Comparison of ENCODE assay signal across 8 cellular contexts in the genomic region with DNA sequence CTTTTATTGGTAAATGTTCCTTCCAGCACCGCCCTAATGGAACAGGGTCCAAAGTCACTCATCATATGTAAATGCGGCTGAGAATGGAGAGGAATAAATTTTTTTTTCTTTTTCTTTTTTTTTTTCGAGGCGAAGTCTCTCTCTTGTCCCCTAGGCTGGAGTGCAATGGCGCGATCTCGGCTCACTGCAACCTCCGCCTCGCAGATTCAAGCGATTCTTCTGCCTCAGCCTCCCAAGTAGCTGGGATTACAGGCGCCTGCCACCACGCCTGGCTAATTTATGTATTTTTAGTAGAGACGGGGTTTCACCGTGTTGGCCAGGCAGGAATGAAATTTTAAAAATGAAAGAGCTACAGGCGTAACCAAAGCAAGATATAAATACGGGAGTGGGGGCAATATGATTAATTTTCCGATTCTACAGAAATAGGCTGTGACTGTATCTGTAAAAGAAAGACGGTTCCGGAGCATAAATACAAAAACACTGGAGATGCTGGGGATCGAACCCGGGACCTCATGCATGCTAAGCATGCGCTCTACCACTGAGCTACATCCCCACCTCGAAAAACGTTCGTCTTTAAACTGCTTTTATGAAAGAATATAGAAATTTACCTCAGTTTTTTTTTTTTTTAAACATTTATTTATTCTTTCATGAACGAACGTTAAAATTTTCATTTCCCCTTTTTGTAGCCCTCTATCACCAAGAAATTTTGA.
A peak's percentile ranks its signal among the peaks of the same experiment; 100 is the strongest.
DNase-seq lines count a peak whose midpoint lies in the region; ATAC-seq, FAIRE-seq and TF ChIP-seq lines count a peak whose summit lies in the region.

No MANE protein-coding gene starts in this region.

- H3K27me3 Mint-ChIP-seq in WTC11 (ENCODE audit: low read depth): no peaks in the 10 kb centered on the region

- ATAC-seq in GM21717 (IDR thresholded peaks at IDR 0.05; ENCODE audit: unreplicated experiment) (peak; percentile 63), WTC11 (peak; percentile 77), HepG2 (peak; percentile 91)

- intact Hi-C loops in colonic mucosa (cut with DNase I): no loop called here
- intact Hi-C loops in HepG2 (cut with micrococcal nuclease; ENCODE audit: unreplicated experiment): loop anchor here (2.0 to 5.0 kb wide), 2 partner anchors 17 to 71 kb away; a partner anchor contains a TSS

- peak overlapping the region; percentile 60 for H2AFZ ChIP-seq in HepG2 (ENCODE audit: low read length)

- peak overlapping the region; percentile 86 for H3K4me2 ChIP-seq in HepG2 (ENCODE audit: low read depth, low read length)

- H3K4me3 Mint-ChIP-seq in WTC11: peak overlapping the region; percentile 93

- no peak for TF ChIP-seq RAD21 in HepG2 (CRISPR knock-in tag; IDR thresholded peaks at IDR 0.05)

- H3K9ac ChIP-seq in colonic mucosa (ENCODE audit: low read depth in 2 of 2, low read length in 2 of 2) (no peak overlapping the region), HepG2 (ENCODE audit: insufficient read depth, low read depth, low read length) (peak overlapping the region; percentile 23; the same call in 1 of the 2 replicates)

- no peak for TF ChIP-seq EP300 in HepG2 (IDR thresholded peaks at IDR 0.05; ENCODE audit: low read depth in 2 of 2, low read length in 2 of 2)
- TF ChIP-seq EP300 in HepG2 (CRISPR knock-in tag; IDR thresholded peaks at IDR 0.05; ENCODE audit: borderline replicate concordance): no peak

- in situ Hi-C loops in HepG2 (cut with HindIII; ENCODE audit: extremely low pct_ligation_motif_present, low pct_unique_long_range_greater_than_20kb): no loop called here

- H3K9me3 Mint-ChIP-seq in WTC11: no peaks in the 10 kb centered on the region

- no peaks in the 10 kb centered on the region for H4K20me1 ChIP-seq in HepG2 (ENCODE audit: insufficient read depth, low read length)

- no peak for TF ChIP-seq POLR2A in HepG2 (IDR thresholded peaks at IDR 0.05; ENCODE audit: insufficient read depth in 1 of 2, low read depth in 2 of 2, low read length in 2 of 2)

- H3K36me3 Mint-ChIP-seq in WTC11: no peaks in the 10 kb centered on the region

- BruUV-seq in HepG2 (replicated peaks; lab: Mats Ljungman, UMichigan): no TSS peak

- H3K9me3 ChIP-seq in colonic mucosa (no peaks in the 10 kb centered on the region), HepG2 (ENCODE audit: low read length) (no peaks in the 10 kb centered on the region)

- H3K79me2 ChIP-seq in HepG2 (ENCODE audit: insufficient read depth, low read length): no peaks in the 10 kb centered on the region

- peaks cover 14% of the 10 kb centered on the region for H3K4me1 Mint-ChIP-seq in WTC11

- peak; percentile 15 for DNase-seq in BJ (ENCODE audit: low read depth)
- DNase-seq in NCI-H146 treated with DMSO at 0.1 percent for 48 hours (lab: John Stamatoyannopoulos, UW; ENCODE audit: unreplicated experiment): peak; percentile 12
- DNase-seq in WTC11 (ENCODE audit: low spot score): peak; percentile 67
- DNase-seq in colonic mucosa: peak; percentile 59
- DNase-seq in HepG2 (ENCODE audit: low spot score): peak; percentile 61
- DNase-seq in stimulated activated CD4-positive, alpha-beta T cell treated with anti-CD3 and anti-CD28 coated beads, TNF-alpha, amount 100 ng/mL, for 48 hours (ENCODE audit: low read depth in 3 of 3): peak; percentile 31 to 59 (median 48)
- no peak for DNase-seq in effector CD4-positive, alpha-beta T cell

- CTCF ChIA-PET in BJ (lab: Yijun Ruan, JAX): interaction anchor here (0.9 to 1.0 kb wide), 2 partner anchors 9 to 302 kb away, joined by 3 read pairs; no protein-coding TSS in a partner anchor
- CTCF ChIA-PET in WTC11 (lab: Charles Lee): interaction anchor here (0.8 to 1.1 kb wide), 3 partner anchors 9 to 116 kb away, joined by 3 to 4 read pairs (median 4); no protein-coding TSS in a partner anchor
- CTCF ChIA-PET in HepG2 (lab: Yijun Ruan, JAX; ENCODE audit: low intra/inter-chr PET ratio, low total read pairs): no interaction called here

- no peak for FAIRE-seq in HepG2 (lab: Jason Lieb, UNC)

- H3K4me1 ChIP-seq in colonic mucosa (peaks cover 4% of the 10 kb centered on the region), HepG2 (ENCODE audit: insufficient read depth, low read length) (peaks cover 29% of the 10 kb centered on the region)

- H3K27me3 ChIP-seq in BJ (ENCODE audit: control insufficient read depth, insufficient read depth, low read length) (no peaks in the 10 kb centered on the region; the same call in 1 of the 2 replicates), colonic mucosa (no peaks in the 10 kb centered on the region), HepG2 (ENCODE audit: control insufficient read depth in 1 of 2, insufficient read depth in 2 of 2, low read length in 2 of 2) (peaks cover 1 to 16% of the 10 kb centered on the region in 2 experiments; a peak in 2 of 5 replicates)

- H3K27ac ChIP-seq in colonic mucosa (no peak overlapping the region), HepG2 (ENCODE audit: extremely low read length, insufficient read depth, low read length) (no peak overlapping the region)

- POLR2A ChIA-PET in BJ (lab: Charles Lee) (no interaction called here), WTC11 (lab: Charles Lee) (no interaction called here), HepG2 (lab: Yijun Ruan, JAX) (no interaction called here)

- no peak for TF ChIP-seq CTCF in BJ (IDR thresholded peaks at IDR 0.05; ENCODE audit: insufficient read depth, low read depth, low read length)
- TF ChIP-seq CTCF in WTC11 (IDR thresholded peaks at IDR 0.05): no peak
- TF ChIP-seq CTCF in colonic mucosa (IDR thresholded peaks at IDR 0.05): no peak
- TF ChIP-seq CTCF in HepG2 (CRISPR knock-in tag; IDR thresholded peaks at IDR 0.05): no peak

- H3K27ac Mint-ChIP-seq in WTC11: no peak overlapping the region; the same call in 1 of the 2 replicates

- H3K36me3 ChIP-seq in BJ (ENCODE audit: control insufficient read depth, insufficient read depth, low read length): no peaks in the 10 kb centered on the region
- H3K36me3 ChIP-seq in colonic mucosa: no peaks in the 10 kb centered on the region
- no peaks in the 10 kb centered on the region for H3K36me3 ChIP-seq in HepG2 (replicated peaks in 1 of 2; ENCODE audit: control insufficient read depth in 1 of 2, insufficient read depth in 2 of 2, low read length in 2 of 2)

- H3K4me3 ChIP-seq in BJ (ENCODE audit: low read depth, low read length) (peak overlapping the region; percentile 34), colonic mucosa (peak overlapping the region; percentile 31), HepG2 (replicated peaks in 1 of 3; ENCODE audit: insufficient read depth in 1 of 3, low read depth in 2 of 3, low read length in 3 of 3) (peak overlapping the region; percentile 59 to 72 (median 65))

- WGBS in HepG2 (ENCODE audit: low lambda C conversion rate): 1% methylated on average over 27 of the region's 27 CpGs

TF ChIP-seq in WTC11, 78 proteins besides CTCF, POLR2A, EP300 and RAD21 (continues in another document):
- TF ChIP-seq ZSCAN18 (CRISPR knock-in tag; IDR thresholded peaks at IDR 0.05) (0 out of 2 replicates have a peak, but pooled peaks have one; percentile 15), FOXJ3 (CRISPR knock-in tag; IDR thresholded peaks at IDR 0.05; ENCODE audit: borderline replicate concordance) (no peak)

TF ChIP-seq in HepG2, 621 proteins besides CTCF, POLR2A, EP300 and RAD21 (continues in another document):
- TF ChIP-seq MAZ (IDR thresholded peaks at IDR 0.05; ENCODE audit: borderline replicate concordance, low read depth, low read length) (no peak), MAZ (CRISPR knock-in tag; IDR thresholded peaks at IDR 0.05; ENCODE audit: low read depth) (no peak), TCF12 (IDR thresholded peaks at IDR 0.05) (no peak), TCF12 (CRISPR knock-in tag; IDR thresholded peaks at IDR 0.05) (no peak), JUN (CRISPR knock-in tag; IDR thresholded peaks at IDR 0.05) (no peak), ZNF253 (CRISPR knock-in tag; IDR thresholded peaks at IDR 0.05; ENCODE audit: borderline replicate concordance) (no peak), PRMT3 (CRISPR knock-in tag; IDR thresholded peaks at IDR 0.05; ENCODE audit: borderline replicate concordance, low read depth) (no peak), MAF1 (CRISPR knock-in tag; IDR thresholded peaks at IDR 0.05; ENCODE audit: borderline replicate concordance) (peak; percentile 98), MBNL3 (CRISPR knock-in tag; conservative IDR thresholded peaks at IDR 0.05) (no peak), ATF1 (CRISPR knock-in tag; IDR thresholded peaks at IDR 0.05) (0 out of 2 replicates have a peak, but pooled peaks have one; percentile 11), NRL (CRISPR knock-in tag; IDR thresholded peaks at IDR 0.05; ENCODE audit: borderline replicate concordance) (no peak)
- TF ChIP-seq, protein P1, sequence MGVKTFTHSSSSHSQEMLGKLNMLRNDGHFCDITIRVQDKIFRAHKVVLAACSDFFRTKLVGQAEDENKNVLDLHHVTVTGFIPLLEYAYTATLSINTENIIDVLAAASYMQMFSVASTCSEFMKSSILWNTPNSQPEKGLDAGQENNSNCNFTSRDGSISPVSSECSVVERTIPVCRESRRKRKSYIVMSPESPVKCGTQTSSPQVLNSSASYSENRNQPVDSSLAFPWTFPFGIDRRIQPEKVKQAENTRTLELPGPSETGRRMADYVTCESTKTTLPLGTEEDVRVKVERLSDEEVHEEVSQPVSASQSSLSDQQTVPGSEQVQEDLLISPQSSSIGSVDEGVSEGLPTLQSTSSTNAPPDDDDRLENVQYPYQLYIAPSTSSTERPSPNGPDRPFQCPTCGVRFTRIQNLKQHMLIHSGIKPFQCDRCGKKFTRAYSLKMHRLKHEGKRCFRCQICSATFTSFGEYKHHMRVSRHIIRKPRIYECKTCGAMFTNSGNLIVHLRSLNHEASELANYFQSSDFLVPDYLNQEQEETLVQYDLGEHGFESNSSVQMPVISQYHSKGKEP (CRISPR knock-in tag; IDR thresholded peaks at IDR 0.05): no peak
- TF ChIP-seq, protein P2, sequence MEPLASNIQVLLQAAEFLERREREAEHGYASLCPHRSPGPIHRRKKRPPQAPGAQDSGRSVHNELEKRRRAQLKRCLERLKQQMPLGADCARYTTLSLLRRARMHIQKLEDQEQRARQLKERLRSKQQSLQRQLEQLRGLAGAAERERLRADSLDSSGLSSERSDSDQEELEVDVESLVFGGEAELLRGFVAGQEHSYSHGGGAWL (CRISPR knock-in tag; IDR thresholded peaks at IDR 0.05): no peak
